12 cellular contexts compared by ENCODE assay signal in the genomic region with DNA sequence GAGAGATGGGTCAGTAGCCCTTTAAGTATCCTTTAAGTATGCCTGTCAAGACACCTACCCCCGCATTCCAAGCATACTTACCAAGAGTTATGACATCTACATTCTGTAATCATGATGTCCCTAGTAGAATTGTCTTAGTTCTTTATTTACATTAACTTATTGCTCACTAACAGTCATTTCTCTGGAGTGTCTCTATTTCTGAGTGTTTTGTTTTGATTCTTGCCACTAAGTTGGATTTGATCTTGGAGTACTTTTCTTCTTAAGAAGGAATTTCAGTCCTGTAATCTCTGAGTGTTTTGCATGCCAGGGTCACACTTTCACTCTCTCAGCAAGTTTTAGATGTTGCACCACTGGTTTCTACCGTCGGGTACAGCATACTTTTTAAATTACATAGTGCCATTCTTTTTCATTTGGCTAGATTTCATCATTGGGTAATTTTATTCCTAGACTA.
DNase-seq lines count a peak whose midpoint lies in the region; ATAC-seq, FAIRE-seq and TF ChIP-seq lines count a peak whose summit lies in the region.
"Had no signal": no experiment of that assay in that cellular context is flagged by ENCODE, and none has a peak within 500 bp of the region (broad histone marks: within the 10 kb centered on the region; RNA-seq: fewer than 3 reads in every experiment).

No MANE protein-coding gene starts in this region.

- H3K27me3 Mint-ChIP-seq in astrocyte (ENCODE audit: low read depth, unreplicated experiment), result no peaks in the 10 kb centered on the region
- H3K27me3 Mint-ChIP-seq in activated CD4-positive, alpha-beta T cell treated with anti-CD3 and anti-CD28 coated beads for 36 hours, result no peaks in the 10 kb centered on the region
- H3K27me3 Mint-ChIP-seq: activated CD4-positive, alpha-beta T cell treated with anti-CD3 and anti-CD28 coated beads, Interleukin-2, amount 10 ng/mL, durations not matched to agents 24 days and 14 days; activated naive CD8-positive, alpha-beta T cell had no signal

- H3K36me3 ChIP-seq in astrocyte (ENCODE audit: insufficient read depth, low read length), result no peaks in the 10 kb centered on the region
- H3K36me3 ChIP-seq in upper lobe of left lung, result no peaks in the 10 kb centered on the region
- H3K36me3 ChIP-seq in SJCRH30, result no peaks in the 10 kb centered on the region

- no peak overlapping the region for H3K4me3 ChIP-seq in astrocyte (ENCODE audit: insufficient read depth, low read depth, low read length)
- no peak overlapping the region for H3K4me3 ChIP-seq in upper lobe of left lung
- no peak overlapping the region for H3K4me3 ChIP-seq in SJCRH30

- no peaks in the 10 kb centered on the region for H4K20me1 ChIP-seq in astrocyte (ENCODE audit: insufficient read depth, low read length)

- H3K9ac ChIP-seq in astrocyte (ENCODE audit: low read length), result no peak overlapping the region

- H3K27ac Mint-ChIP-seq in astrocyte (ENCODE audit: unreplicated experiment), result peak overlapping the region; percentile 88
- H3K27ac Mint-ChIP-seq in activated CD4-positive, alpha-beta T cell treated with anti-CD3 and anti-CD28 coated beads for 36 hours, result no peak overlapping the region
- H3K27ac Mint-ChIP-seq: activated CD4-positive, alpha-beta T cell treated with anti-CD3 and anti-CD28 coated beads, Interleukin-2, amount 10 ng/mL, durations not matched to agents 24 days and 14 days; activated naive CD8-positive, alpha-beta T cell had no signal

- H3K4me1 ChIP-seq in astrocyte (ENCODE audit: insufficient read depth, low read length), result peaks cover 24% of the 10 kb centered on the region
- H3K4me1 ChIP-seq in upper lobe of left lung, result peaks cover 0 to 24% (median 18%) of the 10 kb centered on the region in 4 donors
- H3K4me1 ChIP-seq in SJCRH30, result no peaks in the 10 kb centered on the region

- H3K79me2 ChIP-seq in astrocyte (ENCODE audit: insufficient read depth, low read length), result no peaks in the 10 kb centered on the region

- H3K36me3 Mint-ChIP-seq in astrocyte (ENCODE audit: low read depth, unreplicated experiment), result no peaks in the 10 kb centered on the region
- no peaks in the 10 kb centered on the region for H3K36me3 Mint-ChIP-seq in activated CD4-positive, alpha-beta T cell treated with anti-CD3 and anti-CD28 coated beads for 36 hours (ENCODE audit: low read depth)
- H3K36me3 Mint-ChIP-seq: activated naive CD8-positive, alpha-beta T cell had no signal

- peaks cover 14% of the 10 kb centered on the region for H3K4me1 Mint-ChIP-seq in astrocyte (ENCODE audit: low read depth, unreplicated experiment)
- no peaks in the 10 kb centered on the region for H3K4me1 Mint-ChIP-seq in activated CD4-positive, alpha-beta T cell treated with anti-CD3 and anti-CD28 coated beads for 36 hours
- H3K4me1 Mint-ChIP-seq: activated CD4-positive, alpha-beta T cell treated with anti-CD3 and anti-CD28 coated beads, Interleukin-2, amount 10 ng/mL, durations not matched to agents 24 days and 14 days had no signal

- intact Hi-C loops in activated CD4-positive, alpha-beta T cell treated with anti-CD3 and anti-CD28 coated beads for 36 hours (cut with DNase I, micrococcal nuclease), result no loop called here
- intact Hi-C loops in cardiac septum (cut with DNase I), result no loop called here

- peak overlapping the region; percentile 9 for H3K4me3 Mint-ChIP-seq in astrocyte (ENCODE audit: unreplicated experiment)
- no peak overlapping the region for H3K4me3 Mint-ChIP-seq in activated CD4-positive, alpha-beta T cell treated with anti-CD3 and anti-CD28 coated beads for 36 hours
- H3K4me3 Mint-ChIP-seq: activated CD4-positive, alpha-beta T cell treated with anti-CD3 and anti-CD28 coated beads, Interleukin-2, amount 10 ng/mL, durations not matched to agents 24 days and 14 days; activated naive CD8-positive, alpha-beta T cell had no signal

- TF ChIP-seq CTCF in astrocyte (IDR thresholded peaks at IDR 0.05; ENCODE audit: insufficient read depth, low read depth, low read length) (no peak), upper lobe of left lung (IDR thresholded peaks at IDR 0.05) (no peak)

- H3K9me3 Mint-ChIP-seq in astrocyte (ENCODE audit: unreplicated experiment), result no peaks in the 10 kb centered on the region
- peaks cover 2% of the 10 kb centered on the region for H3K9me3 Mint-ChIP-seq in activated CD4-positive, alpha-beta T cell treated with anti-CD3 and anti-CD28 coated beads for 36 hours (ENCODE audit: low read depth)
- H3K9me3 Mint-ChIP-seq: activated CD4-positive, alpha-beta T cell treated with anti-CD3 and anti-CD28 coated beads, Interleukin-2, amount 10 ng/mL, durations not matched to agents 24 days and 14 days had no signal

- POLR2A ChIA-PET in activated CD4-positive, alpha-beta T cell treated with anti-CD3 and anti-CD28 coated beads for 36 hours (lab: Charles Lee), result no interaction called here

- DNase-seq in DMS53 (lab: John Stamatoyannopoulos, UW) (peak; percentile 9), DMS53 treated with DMSO at 0.1 percent for 48 hours (lab: John Stamatoyannopoulos, UW; ENCODE audit: unreplicated experiment) (no peak), astrocyte (ENCODE audit: low read depth) (peak; percentile 91), iPS-NIHi7 (ENCODE audit: extremely low spot score) (peak; percentile 24), upper lobe of left lung (peak in 1 of 2 donors; percentile 41), SJCRH30 (no peak), cardiac septum (ENCODE audit: low spot score) (no peak)
- DNase-seq in activated CD4-positive, alpha-beta T cell treated with anti-CD3 and anti-CD28 coated beads for 36 hours, result no peak
- DNase-seq: activated CD4-positive, alpha-beta T cell treated with anti-CD3 and anti-CD28 coated beads, Interleukin-2, amount 10 ng/mL, durations not matched to agents 24 days and 14 days; stimulated activated CD4-positive, alpha-beta T cell treated with anti-CD3 and anti-CD28 coated beads, Interleukin-2, amount 100 ng/mL, for 24 hours had no signal

- peak; percentile 92 for FAIRE-seq in astrocyte (lab: Jason Lieb, UNC)

- CTCF ChIA-PET in activated CD4-positive, alpha-beta T cell treated with anti-CD3 and anti-CD28 coated beads for 36 hours (lab: Charles Lee), result interaction anchor here (0.6 kb wide), 1 partner anchor 409 kb away, joined by 3 read pairs; no protein-coding TSS in a partner anchor

- WGBS in upper lobe of left lung, 2 donors, result 43 to 50% methylated on average over 3 of the region's 3 CpGs

- no peak for TF ChIP-seq POLR2A in upper lobe of left lung (IDR thresholded peaks at IDR 0.05)

- peak in 3 of 4 donors; percentile 8 to 33 (median 25) for TF ChIP-seq EP300 in upper lobe of left lung (IDR thresholded peaks at IDR 0.05)

- H2AFZ ChIP-seq in astrocyte (ENCODE audit: low read depth, low read length), result no peak overlapping the region

- H3K4me2 ChIP-seq in astrocyte (ENCODE audit: low read length), result peak overlapping the region; percentile 71

- ATAC-seq in upper lobe of left lung (ENCODE audit: low FRiP score in 2 of 2), result peak; percentile 63 to 78
- no peak for ATAC-seq in activated CD4-positive, alpha-beta T cell treated with anti-CD3 and anti-CD28 coated beads for 36 hours

- H3K27ac ChIP-seq in astrocyte (ENCODE audit: low read depth, low read length) (peak overlapping the region; percentile 38), upper lobe of left lung (peak overlapping the region in 3 of 4 donors; percentile 37 to 75 (median 46)), SJCRH30 (no peak overlapping the region)
- H3K27ac ChIP-seq: 22Rv1 had no signal

- H3K9me3 ChIP-seq in astrocyte (ENCODE audit: insufficient read depth, low read depth, low read length) (no peaks in the 10 kb centered on the region), upper lobe of left lung (no peaks in the 10 kb centered on the region), SJCRH30 (replicated peaks) (no peaks in the 10 kb centered on the region)

- no peaks in the 10 kb centered on the region for H3K27me3 ChIP-seq in astrocyte (ENCODE audit: insufficient read depth, low read length)
- no peaks in the 10 kb centered on the region for H3K27me3 ChIP-seq in upper lobe of left lung
- no peaks in the 10 kb centered on the region for H3K27me3 ChIP-seq in SJCRH30

Comparison
In these comparisons a context has a peak if more than half of its experiments do, and no peak if none do; other contexts are left out.
1. DNase-seq: peak in DMS53 (single experiment), astrocyte (single experiment) and iPS-NIHi7 (single experiment); none in DMS53 treated with DMSO at 0.1 percent for 48 hours (single experiment), SJCRH30 (0 of 2), activated CD4-positive, alpha-beta T cell treated with anti-CD3 and anti-CD28 coated beads for 36 hours (single experiment) and cardiac septum (single experiment).